Comparison of ENCODE assay signal across 28 cellular contexts in the genomic region with DNA sequence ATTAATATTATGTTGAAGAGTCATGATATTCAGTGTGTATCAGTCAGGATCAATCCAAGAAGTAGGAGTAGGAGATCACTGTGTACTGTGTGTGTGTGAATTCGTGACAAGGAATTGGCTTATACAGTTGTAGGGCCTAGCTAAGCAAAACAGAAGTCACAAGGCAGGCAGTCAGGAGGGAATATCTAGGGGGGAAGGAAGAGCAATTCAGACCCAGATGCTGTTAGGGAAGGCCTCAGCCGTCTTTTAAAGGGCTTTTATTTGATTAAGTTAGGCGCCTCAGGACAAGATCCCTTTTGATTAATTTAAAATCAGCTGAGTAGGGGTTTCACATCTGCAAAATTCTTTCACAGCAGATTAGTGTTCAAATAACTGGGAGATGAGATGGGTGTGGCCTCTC.
"Had no signal": no experiment of that assay in that cellular context is flagged by ENCODE, and none has a peak within 500 bp of the region (broad histone marks: within the 10 kb centered on the region; RNA-seq: fewer than 3 reads in every experiment).

No MANE protein-coding gene starts in this region.

- ATAC-seq: Panc1 had no signal

- H3K4me3 Mint-ChIP-seq: activated CD4-positive, alpha-beta memory T cell treated with anti-CD3 and anti-CD28 coated beads for 36 hours; activated naive CD4-positive, alpha-beta T cell treated with anti-CD3 and anti-CD28 coated beads, Interleukin-2, amount 10 ng/mL, durations not matched to agents 7 days and 5 days; activated naive CD8-positive, alpha-beta T cell treated with anti-CD3 and anti-CD28 coated beads for 36 hours had no signal

- DNase-seq: activated CD4-positive, alpha-beta memory T cell treated with anti-CD3 and anti-CD28 coated beads for 36 hours; activated CD4-positive, alpha-beta T cell treated with anti-CD3 and anti-CD28 coated beads for 48 hours; activated CD4-positive, CD25-positive, alpha-beta regulatory T cell treated with anti-CD3 and anti-CD28 coated beads, Interleukin-2, amount 50 U/mL, for 72 hours; activated CD8-positive, alpha-beta memory T cell treated with anti-CD3 and anti-CD28 coated beads for 24 hours; activated gamma-delta T cell treated with Interleukin-2 at 50 U/mL for 16 hours; activated naive CD4-positive, alpha-beta T cell treated with anti-CD3 and anti-CD28 coated beads, Interleukin-2, amount 10 ng/mL, durations not matched to agents 7 days and 5 days; activated naive CD8-positive, alpha-beta T cell treated with anti-CD3 and anti-CD28 coated beads for 36 hours; activated T-cell treated with anti-CD3 and anti-CD28 coated beads, Interleukin-2, amount 50 U/mL, for 48 hours; aorta; caudate nucleus; IMR-90; Kasumi-1; KBM-7; NCI-H1105 treated with DMSO at 0.1 percent for 48 hours; NCI-H1436 treated with DMSO at 0.1 percent for 48 hours; NCI-H187; NCI-H2081; NCI-H2227 treated with DMSO at 0.1 percent for 48 hours; NCI-H446 treated with DMSO at 0.1 percent for 48 hours; NCI-H524 treated with DMSO at 0.1 percent for 48 hours; NCI-H748 treated with DMSO at 0.1 percent for 48 hours; Right ventricle myocardium superior; SW 1271 had no signal

- H3K9me3 Mint-ChIP-seq: activated CD4-positive, alpha-beta memory T cell treated with anti-CD3 and anti-CD28 coated beads for 36 hours; activated naive CD4-positive, alpha-beta T cell treated with anti-CD3 and anti-CD28 coated beads, Interleukin-2, amount 10 ng/mL, durations not matched to agents 7 days and 5 days; activated naive CD8-positive, alpha-beta T cell treated with anti-CD3 and anti-CD28 coated beads for 36 hours; activated T-helper 2 cell treated with anti-CD3 and anti-CD28 coated beads, Interferon-gamma antibody, Interleukin-2, Interleukin-4, amounts not matched to agents 10 μg/mL and 5 μg/mL and 100 μg/mL, durations not matched to agents 14 hours and 24 hours and 36 hours had no signal

- H3K9me3 ChIP-seq: breast epithelium, SJSA1 had no signal

- H3K27ac ChIP-seq: breast epithelium, RWPE1, SJSA1 had no signal

- H3K4me1 ChIP-seq: breast epithelium, SJSA1 had no signal

- H3K36me3 ChIP-seq: breast epithelium, SJSA1 had no signal

- H3K4me3 ChIP-seq: breast epithelium, SJSA1 had no signal

- H3K27me3 ChIP-seq: breast epithelium, SJSA1 had no signal

- H3K27ac Mint-ChIP-seq: activated CD4-positive, alpha-beta memory T cell treated with anti-CD3 and anti-CD28 coated beads for 36 hours; activated naive CD4-positive, alpha-beta T cell treated with anti-CD3 and anti-CD28 coated beads, Interleukin-2, amount 10 ng/mL, durations not matched to agents 7 days and 5 days; activated naive CD8-positive, alpha-beta T cell treated with anti-CD3 and anti-CD28 coated beads for 36 hours; activated T-helper 2 cell treated with anti-CD3 and anti-CD28 coated beads, Interferon-gamma antibody, Interleukin-2, Interleukin-4, amounts not matched to agents 10 μg/mL and 5 μg/mL and 100 μg/mL, durations not matched to agents 14 hours and 24 hours and 36 hours had no signal

- H3K4me1 Mint-ChIP-seq: activated naive CD4-positive, alpha-beta T cell treated with anti-CD3 and anti-CD28 coated beads, Interleukin-2, amount 10 ng/mL, durations not matched to agents 7 days and 5 days; activated naive CD8-positive, alpha-beta T cell treated with anti-CD3 and anti-CD28 coated beads for 36 hours had no signal

- H3K27me3 Mint-ChIP-seq: activated CD4-positive, alpha-beta memory T cell treated with anti-CD3 and anti-CD28 coated beads for 36 hours; activated naive CD4-positive, alpha-beta T cell treated with anti-CD3 and anti-CD28 coated beads, Interleukin-2, amount 10 ng/mL, durations not matched to agents 7 days and 5 days; activated naive CD8-positive, alpha-beta T cell treated with anti-CD3 and anti-CD28 coated beads for 36 hours had no signal
